ENCODE assay signal across 11 cellular contexts in the genomic region with DNA sequence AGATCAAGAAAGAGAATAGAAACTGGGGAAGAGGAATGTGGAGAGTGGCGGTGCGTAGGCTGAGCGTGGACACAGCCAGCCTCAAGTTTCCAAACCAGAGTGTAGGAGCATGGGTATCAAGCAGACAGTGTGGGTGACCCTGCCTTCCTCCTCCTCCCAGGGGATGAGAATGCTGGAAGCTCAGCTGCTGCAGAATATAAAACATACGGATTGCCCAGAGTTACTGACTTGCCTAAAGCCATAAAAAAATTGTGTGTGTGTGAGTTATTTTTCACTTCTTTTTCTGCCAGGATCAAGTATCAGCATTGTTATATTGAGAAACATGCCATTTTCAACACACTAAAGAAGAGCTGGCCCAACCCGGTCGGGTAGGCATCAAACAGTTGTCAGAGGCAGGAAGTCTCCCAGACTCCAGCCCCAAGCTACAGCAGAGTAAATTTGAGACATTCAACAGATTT.
DNase-seq lines count a peak whose midpoint lies in the region; ATAC-seq and TF ChIP-seq lines count a peak whose summit lies in the region.
"Had no signal": no experiment of that assay in that cellular context is flagged by ENCODE, and none has a peak within 500 bp of the region (broad histone marks: within the 10 kb centered on the region; RNA-seq: fewer than 3 reads in every experiment).

No MANE protein-coding gene starts in this region.

- DNase-seq in AG09309 (ENCODE audit: low read depth): peak; percentile 1
- DNase-seq in NCI-H2171 treated with DMSO at 0.1 percent for 48 hours (lab: John Stamatoyannopoulos, UW): peak; percentile 92
- peak; percentile 72 for DNase-seq in fibroblast of the aortic adventitia (ENCODE audit: low read depth)
- DNase-seq in neural crest cell (ENCODE audit: low read depth, low spot score): no peak
- no peak for DNase-seq in activated T-cell treated with anti-CD3 and anti-CD28 coated beads, Interleukin-2, amount 50 U/mL, for 48 hours
- DNase-seq in glomerular visceral epithelial cell (ENCODE audit: extremely low spot score): no peak
- DNase-seq in T1000 (lab: John Stamatoyannopoulos, UW): no peak
- DNase-seq: activated CD4-positive, alpha-beta memory T cell treated with anti-CD3 and anti-CD28 coated beads for 36 hours; CD8-positive, alpha-beta T cell had no signal

- no peaks in the 10 kb centered on the region for H3K27me3 Mint-ChIP-seq in neural crest cell (ENCODE audit: low read depth)
- H3K27me3 Mint-ChIP-seq: activated CD4-positive, alpha-beta memory T cell treated with anti-CD3 and anti-CD28 coated beads for 36 hours; central memory CD8-positive, alpha-beta T cell had no signal

- H3K4me3 ChIP-seq in AG09309 (ENCODE audit: control insufficient read depth, low read depth, low read length) (no peak overlapping the region), fibroblast of the aortic adventitia (ENCODE audit: low read depth, low read length) (no peak overlapping the region)

- peak overlapping the region; percentile 35 for H3K27ac Mint-ChIP-seq in neural crest cell (ENCODE audit: unreplicated experiment)
- H3K27ac Mint-ChIP-seq: activated CD4-positive, alpha-beta memory T cell treated with anti-CD3 and anti-CD28 coated beads for 36 hours; CD8-positive, alpha-beta T cell had no signal

- no peak for ATAC-seq in GM19035 (IDR thresholded peaks at IDR 0.05; ENCODE audit: unreplicated experiment)
- ATAC-seq: CD8-positive, alpha-beta T cell had no signal

- H3K4me3 Mint-ChIP-seq in neural crest cell: no peak overlapping the region
- H3K4me3 Mint-ChIP-seq: activated CD4-positive, alpha-beta memory T cell treated with anti-CD3 and anti-CD28 coated beads for 36 hours; CD8-positive, alpha-beta T cell; central memory CD8-positive, alpha-beta T cell had no signal

- H3K4me1 Mint-ChIP-seq in neural crest cell: peaks cover 22% of the 10 kb centered on the region
- H3K4me1 Mint-ChIP-seq: central memory CD8-positive, alpha-beta T cell had no signal

- TF ChIP-seq CTCF in AG09309 (IDR thresholded peaks at IDR 0.05; ENCODE audit: control insufficient read depth, insufficient read depth, low read depth, low read length, missing control alignments) (no peak), fibroblast of the aortic adventitia (IDR thresholded peaks at IDR 0.05; ENCODE audit: insufficient read depth, low read length) (no peak), neural crest cell (conservative IDR thresholded peaks at IDR 0.05) (no peak)

- H3K9me3 Mint-ChIP-seq in neural crest cell: no peaks in the 10 kb centered on the region
- H3K9me3 Mint-ChIP-seq: activated CD4-positive, alpha-beta memory T cell treated with anti-CD3 and anti-CD28 coated beads for 36 hours; CD8-positive, alpha-beta T cell; central memory CD8-positive, alpha-beta T cell had no signal

- H3K36me3 Mint-ChIP-seq in neural crest cell (ENCODE audit: low read depth): no peaks in the 10 kb centered on the region
- H3K36me3 Mint-ChIP-seq: activated CD4-positive, alpha-beta memory T cell treated with anti-CD3 and anti-CD28 coated beads for 36 hours; CD8-positive, alpha-beta T cell had no signal

Comparison
In these comparisons a context has a peak if more than half of its experiments do, and no peak if none do; other contexts are left out.
1. DNase-seq: peak in AG09309 (single experiment), NCI-H2171 treated with DMSO at 0.1 percent for 48 hours (single experiment) and fibroblast of the aortic adventitia (single experiment); none in neural crest cell (single experiment), activated T-cell treated with anti-CD3 and anti-CD28 coated beads, Interleukin-2, amount 50 U/mL, for 48 hours (0 of 2), glomerular visceral epithelial cell (single experiment) and T1000 (single experiment).